8 cellular contexts compared by ENCODE assay signal in the genomic region with DNA sequence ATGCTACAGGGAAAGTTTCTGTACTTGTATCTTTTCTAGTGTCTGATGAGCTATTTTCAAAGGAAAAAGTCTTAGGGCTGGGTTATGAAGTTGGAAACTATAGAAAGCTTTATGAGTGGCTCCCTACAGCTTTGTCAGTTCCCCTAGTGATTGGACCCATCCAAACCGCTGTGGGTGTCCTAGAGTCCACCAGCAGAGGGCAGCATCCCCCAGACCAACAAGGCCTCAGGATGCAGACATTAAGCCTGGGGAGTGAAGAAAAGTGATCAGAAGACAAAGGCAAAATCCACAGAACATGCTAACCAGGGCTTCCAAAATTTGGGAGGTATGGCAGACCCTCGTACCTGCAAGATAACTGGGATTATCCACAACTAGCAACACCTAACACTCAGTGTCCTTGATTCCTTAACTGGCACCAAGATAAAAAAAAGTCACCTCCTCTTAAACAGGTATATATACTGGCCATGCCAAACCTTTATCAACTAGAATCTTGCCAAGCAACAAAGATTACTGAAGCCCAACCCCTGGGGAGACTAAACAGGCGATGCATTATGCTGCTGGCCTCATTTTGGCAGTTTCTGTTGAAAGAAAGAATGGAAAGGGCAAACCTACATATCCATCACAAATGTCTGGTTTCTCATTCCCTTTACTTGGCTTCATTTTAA.
A peak's percentile ranks its signal among the peaks of the same experiment; 100 is the strongest.
DNase-seq lines count a peak whose midpoint lies in the region; ATAC-seq and TF ChIP-seq lines count a peak whose summit lies in the region.

No MANE protein-coding gene starts in this region.

- H3K4me1 ChIP-seq in CD4-positive, CD25-positive, alpha-beta regulatory T cell (ENCODE audit: control insufficient read depth, insufficient read depth, low read length, poor library complexity, severe bottlenecking) = no peaks in the 10 kb centered on the region
- no peaks in the 10 kb centered on the region; the same call in 1 of the 2 replicates for H3K4me1 ChIP-seq in H9 (ENCODE audit: insufficient read depth, low read length)
- H3K4me1 ChIP-seq in colonic mucosa = no peaks in the 10 kb centered on the region
- H3K4me1 ChIP-seq in left lung = no peaks in the 10 kb centered on the region

- H3K9ac ChIP-seq in H9 (ENCODE audit: extremely low read depth, insufficient read length, low read length) = no peak overlapping the region
- H3K9ac ChIP-seq in colonic mucosa (ENCODE audit: low read depth in 2 of 2, low read length in 2 of 2) = no peak overlapping the region

- no peak overlapping the region for H3T11ph ChIP-seq in H9 (ENCODE audit: low read length)

- H2BK20ac ChIP-seq in H9 (ENCODE audit: low read depth, low read length, poor library complexity, severe bottlenecking) = no peak overlapping the region

- no peaks in the 10 kb centered on the region for H3K9me3 ChIP-seq in CD4-positive, CD25-positive, alpha-beta regulatory T cell (ENCODE audit: control insufficient read depth in 2 of 2, low read length in 2 of 2)
- no peaks in the 10 kb centered on the region for H3K9me3 ChIP-seq in H9 (ENCODE audit: control insufficient read depth, low read depth, low read length)
- no peaks in the 10 kb centered on the region for H3K9me3 ChIP-seq in colonic mucosa
- H3K9me3 ChIP-seq in left lung = no peaks in the 10 kb centered on the region

- no peak overlapping the region for H4K8ac ChIP-seq in H9 (replicated peaks; ENCODE audit: insufficient read length, low read depth, low read length)

- intact Hi-C loops in colonic mucosa (cut with DNase I) = loop anchor here (5.0 kb wide), 2 partner anchors 65 to 95 kb away; no protein-coding TSS in a partner anchor
- intact Hi-C loops in left lung (cut with DNase I) = no loop called here

- H2BK5ac ChIP-seq in H9 (ENCODE audit: insufficient read length, low read length) = no peak overlapping the region

- H2AK5ac ChIP-seq in H9 (ENCODE audit: insufficient read length, low read length) = no peak overlapping the region

- H3K79me1 ChIP-seq in H9 (ENCODE audit: insufficient read depth, low read depth, low read length, poor library complexity, severe bottlenecking) = no peaks in the 10 kb centered on the region

- H3K4me3 Mint-ChIP-seq in CD4-positive, CD25-positive, alpha-beta regulatory T cell = no peak overlapping the region
- peak overlapping the region in 1 of 2 experiments; percentile 31; a peak in 2 of 5 replicates for H3K4me3 Mint-ChIP-seq in H9

- no peak overlapping the region for H3K27ac ChIP-seq in CD4-positive, CD25-positive, alpha-beta regulatory T cell (ENCODE audit: insufficient read depth, low read length, poor library complexity, severe bottlenecking)
- peak overlapping the region; percentile 35 for H3K27ac ChIP-seq in H9 (ENCODE audit: insufficient read length, low read depth, low read length)
- H3K27ac ChIP-seq in colonic mucosa = no peak overlapping the region
- H3K27ac ChIP-seq in left lung = no peak overlapping the region

- H3K36me3 ChIP-seq in CD4-positive, CD25-positive, alpha-beta regulatory T cell (ENCODE audit: control insufficient read depth, insufficient read depth, low read length) = no peaks in the 10 kb centered on the region
- no peaks in the 10 kb centered on the region for H3K36me3 ChIP-seq in colonic mucosa
- H3K36me3 ChIP-seq in left lung = no peaks in the 10 kb centered on the region

- H3K4me3 ChIP-seq in CD4-positive, CD25-positive, alpha-beta regulatory T cell (ENCODE audit: low read depth, low read length) = no peak overlapping the region
- H3K4me3 ChIP-seq in colonic mucosa = no peak overlapping the region
- H3K4me3 ChIP-seq in left lung = no peak overlapping the region

- H3K18ac ChIP-seq in H9 (ENCODE audit: insufficient read length, low read depth, low read length) = no peak overlapping the region

- no peak overlapping the region for H2BK12ac ChIP-seq in H9 (ENCODE audit: insufficient read length, low read depth, low read length)

- no peaks in the 10 kb centered on the region for H3K23me2 ChIP-seq in H9 (ENCODE audit: insufficient read length, low read depth, low read length, poor library complexity, severe bottlenecking)

- no peaks in the 10 kb centered on the region for H3K36me3 Mint-ChIP-seq in CD4-positive, CD25-positive, alpha-beta regulatory T cell
- peaks cover 0 to 1% (median 0%) of the 10 kb centered on the region in 3 experiments; a peak in 1 of 7 replicates for H3K36me3 Mint-ChIP-seq in H9 (ENCODE audit: insufficient read depth in 1 of 3, low read depth in 3 of 3)

- ATAC-seq in CD4-positive, CD25-positive, alpha-beta regulatory T cell (ENCODE audit: low read depth in 2 of 2) = peak in 1 of 2 donors; percentile 58
- peak; percentile 98 for ATAC-seq in left lung
- no peak for ATAC-seq in HG03354 (IDR thresholded peaks at IDR 0.05; ENCODE audit: poor library complexity, severe bottlenecking, unreplicated experiment)

- H4K20me1 ChIP-seq in H9 (ENCODE audit: control insufficient read depth, insufficient read depth, insufficient read length) = no peaks in the 10 kb centered on the region

- peaks cover 10% of the 10 kb centered on the region for H3K27me3 ChIP-seq in CD4-positive, CD25-positive, alpha-beta regulatory T cell (ENCODE audit: control insufficient read depth, insufficient read depth, low read length)
- H3K27me3 ChIP-seq in H9 (ENCODE audit: insufficient read depth, low read length) = no peaks in the 10 kb centered on the region
- H3K27me3 ChIP-seq in colonic mucosa = no peaks in the 10 kb centered on the region
- no peaks in the 10 kb centered on the region for H3K27me3 ChIP-seq in left lung

- peak; percentile 96 for TF ChIP-seq CTCF in H9 (conservative IDR thresholded peaks at IDR 0.05)
- TF ChIP-seq CTCF in colonic mucosa (IDR thresholded peaks at IDR 0.05) = peak; percentile 78
- TF ChIP-seq CTCF in left lung (IDR thresholded peaks at IDR 0.05) = peak; percentile 78 to 89

- H3K27me3 Mint-ChIP-seq in CD4-positive, CD25-positive, alpha-beta regulatory T cell = peaks cover 40% of the 10 kb centered on the region
- no peaks in the 10 kb centered on the region for H3K27me3 Mint-ChIP-seq in H9 (ENCODE audit: low read depth)

- H2BK15ac ChIP-seq in H9 (ENCODE audit: low read depth, low read length) = no peak overlapping the region

- WGBS in H9 (ENCODE audit: extremely low coverage, insufficient read length, low lambda C conversion rate) = no CpG with 5 or more reads among the region's 3 CpGs

- H3K27ac Mint-ChIP-seq in CD4-positive, CD25-positive, alpha-beta regulatory T cell = no peak overlapping the region
- H3K27ac Mint-ChIP-seq in H9 = peak overlapping the region; percentile 65 to 95 (median 89); a peak in 6 of 7 replicates

- H3K4ac ChIP-seq in H9 (ENCODE audit: low read depth, low read length) = no peak overlapping the region

- no peaks in the 10 kb centered on the region for H3K9me3 Mint-ChIP-seq in CD4-positive, CD25-positive, alpha-beta regulatory T cell
- no peaks in the 10 kb centered on the region for H3K9me3 Mint-ChIP-seq in H9

- DNase-seq in CD4-positive, CD25-positive, alpha-beta regulatory T cell = peak; percentile 31 to 75 (median 49)
- DNase-seq in H9 (peak; percentile 78), NCI-H226 (peak; percentile 54), colonic mucosa (peak; percentile 85), left lung (peak; percentile 69 to 82)
- DNase-seq in activated CD4-positive, alpha-beta T cell treated with anti-CD3 and anti-CD28 coated beads for 4 hours = peak; percentile 58 to 69
- DNase-seq in stimulated activated CD4-positive, alpha-beta T cell treated with anti-CD3 and anti-CD28 coated beads, TNF-alpha, amount 100 ng/mL, for 1 hour (ENCODE audit: low read depth in 3 of 3, low spot score in 1 of 3) = peak; percentile 9 to 61 (median 44)

- no peak overlapping the region for H2BK120ac ChIP-seq in H9 (ENCODE audit: low read depth, low read length, poor library complexity, severe bottlenecking)

- H2AFZ ChIP-seq in H9 (ENCODE audit: low read length) = no peak overlapping the region

- no peak overlapping the region for H4K91ac ChIP-seq in H9 (ENCODE audit: insufficient read length, low read depth, low read length)

- no peak overlapping the region for H3K23ac ChIP-seq in H9 (ENCODE audit: insufficient read length, low read depth, low read length)

- H4K5ac ChIP-seq in H9 (ENCODE audit: insufficient read length, low read depth, low read length) = no peak overlapping the region

- H3K4me1 Mint-ChIP-seq in CD4-positive, CD25-positive, alpha-beta regulatory T cell = no peaks in the 10 kb centered on the region
- peaks cover 46 to 59% of the 10 kb centered on the region in 2 experiments for H3K4me1 Mint-ChIP-seq in H9

- peaks cover 2% of the 10 kb centered on the region; the same call in 1 of the 2 replicates for H3K79me2 ChIP-seq in H9 (ENCODE audit: insufficient read depth, low read length)

- no peak overlapping the region for H3K4me2 ChIP-seq in H9 (ENCODE audit: insufficient read depth, insufficient read length, low read length)

- no peak overlapping the region for H3K14ac ChIP-seq in H9 (ENCODE audit: insufficient read depth, low read length)

- H3K56ac ChIP-seq in H9 (ENCODE audit: insufficient read length, low read depth, low read length) = no peak overlapping the region

Comparison
In these comparisons a context has a peak if more than half of its experiments do, and no peak if none do; other contexts are left out.
1. H3K27ac Mint-ChIP-seq: peak in H9 (3 of 3); none in CD4-positive, CD25-positive, alpha-beta regulatory T cell (0 of 3).
2. Peak in every context shown above with its lines, with median percentiles within 50 percentile points of each other: DNase-seq and CTCF ChIP-seq.